ENCODE assay signal across 10 cellular contexts in the genomic region with DNA sequence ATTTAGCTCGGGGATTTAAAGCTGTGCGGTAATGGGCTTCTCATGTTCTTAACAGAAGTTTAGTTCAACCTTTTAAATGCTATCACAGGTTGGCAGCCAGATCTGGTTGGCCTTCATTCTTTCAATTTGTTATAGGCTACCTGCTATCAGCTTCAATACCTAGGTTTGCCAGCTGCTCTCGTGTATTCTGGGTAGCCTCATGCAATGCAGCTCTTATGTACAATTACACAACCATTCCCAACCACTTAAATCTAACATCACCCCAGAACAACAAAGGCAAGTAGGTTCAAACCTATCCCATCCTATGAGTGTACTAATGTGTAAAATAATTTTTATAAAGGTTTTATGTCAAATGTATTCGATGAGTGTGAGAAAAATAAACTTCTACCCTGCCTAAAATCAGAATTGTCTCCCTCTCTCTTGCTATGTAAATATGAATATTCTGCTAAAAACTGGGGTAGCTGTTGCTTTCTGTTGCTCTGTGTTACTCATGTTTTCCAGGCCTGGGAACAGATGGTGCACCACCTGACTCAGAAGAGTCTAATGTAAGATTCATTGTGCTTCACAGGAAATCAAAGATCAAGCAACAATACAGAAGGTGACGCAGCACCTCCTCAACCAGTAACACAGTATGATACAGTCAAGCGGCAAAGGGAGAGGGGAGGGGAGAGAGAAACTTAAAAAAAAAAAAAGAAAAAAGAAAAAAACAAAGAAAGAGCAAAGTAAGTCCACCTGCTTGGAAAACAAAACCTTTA.
DNase-seq lines count a peak whose midpoint lies in the region; ATAC-seq and TF ChIP-seq lines count a peak whose summit lies in the region.
"Had no signal": no experiment of that assay in that cellular context is flagged by ENCODE, and none has a peak within 500 bp of the region (broad histone marks: within the 10 kb centered on the region; RNA-seq: fewer than 3 reads in every experiment).

No MANE protein-coding gene starts in this region.

- no peaks in the 10 kb centered on the region for H3K4me1 ChIP-seq in SK-N-SH (ENCODE audit: control insufficient read depth in 1 of 2, insufficient read depth in 2 of 2, low read depth in 1 of 2, low read length in 1 of 2)

- no peak overlapping the region for H3K27ac Mint-ChIP-seq in T-helper 2 cell treated with Interferon-gamma antibody and Interleukin-4, amounts not matched to agents 5 μg/mL and 100 μg/mL, for 36 hours

- POLR2A ChIA-PET in AG04450 (lab: Yijun Ruan, JAX) = no interaction called here
- POLR2A ChIA-PET in SK-N-SH (lab: Yijun Ruan, JAX) = no interaction called here

- H3K27ac ChIP-seq in AG04450 (ENCODE audit: low read depth, low read length) = no peak overlapping the region
- H3K27ac ChIP-seq in SK-N-SH (ENCODE audit: low read depth in 2 of 2, low read length in 1 of 2) = peak overlapping the region in 1 of 2 experiments; percentile 72; a peak in 2 of 4 replicates
- H3K27ac ChIP-seq: WERI-Rb-1 had no signal

- H3K4me3 Mint-ChIP-seq in T-helper 2 cell treated with Interferon-gamma antibody and Interleukin-4, amounts not matched to agents 5 μg/mL and 100 μg/mL, for 36 hours = no peak overlapping the region

- H3K27me3 ChIP-seq in AG04450 (ENCODE audit: control insufficient read depth, insufficient read depth, low read length) (no peaks in the 10 kb centered on the region), SK-N-SH (ENCODE audit: insufficient read depth) (no peaks in the 10 kb centered on the region)

- no peak for TF ChIP-seq RAD21 in SK-N-SH (IDR thresholded peaks at IDR 0.05; ENCODE audit: low read length)

- TF ChIP-seq CTCF in AG04450 (IDR thresholded peaks at IDR 0.05; ENCODE audit: low read depth, low read length) (no peak), SK-N-SH (IDR thresholded peaks at IDR 0.05) (no peak), fibroblast of villous mesenchyme (IDR thresholded peaks at IDR 0.05; ENCODE audit: insufficient read depth, low read depth, low read length) (no peak)

- WGBS in SK-N-SH (ENCODE audit: low lambda C conversion rate) = 62% methylated on average over 6 of the region's 6 CpGs

- peaks cover 20% of the 10 kb centered on the region for H3K9me3 Mint-ChIP-seq in T-helper 2 cell treated with Interferon-gamma antibody and Interleukin-4, amounts not matched to agents 5 μg/mL and 100 μg/mL, for 36 hours

- no peaks in the 10 kb centered on the region for H3F3A ChIP-seq in SK-N-SH (replicated peaks; ENCODE audit: insufficient read depth)

- peak overlapping the region; percentile 38 for H3K9ac ChIP-seq in SK-N-SH

- no peak overlapping the region for H3K4me2 ChIP-seq in SK-N-SH

- peak in 1 of 2 experiments; percentile 58; a peak in 1 of 4 replicates for TF ChIP-seq EP300 in SK-N-SH (IDR thresholded peaks at IDR 0.05; ENCODE audit: borderline replicate concordance in 1 of 2, low read depth in 1 of 2, low read length in 1 of 2)

- no peaks in the 10 kb centered on the region for H3K79me2 ChIP-seq in SK-N-SH (ENCODE audit: insufficient read depth)

- H3K4me1 Mint-ChIP-seq in T-helper 2 cell treated with Interferon-gamma antibody and Interleukin-4, amounts not matched to agents 5 μg/mL and 100 μg/mL, for 36 hours (ENCODE audit: low read depth) = no peaks in the 10 kb centered on the region

- intact Hi-C loops in left colon (cut with DNase I, micrococcal nuclease) = no loop called here

- no peaks in the 10 kb centered on the region for H4K20me1 ChIP-seq in SK-N-SH (ENCODE audit: insufficient read depth)

- H3K9me2 ChIP-seq in SK-N-SH = no peaks in the 10 kb centered on the region

- H3K36me3 Mint-ChIP-seq in T-helper 2 cell treated with Interferon-gamma antibody and Interleukin-4, amounts not matched to agents 5 μg/mL and 100 μg/mL, for 36 hours (ENCODE audit: low read depth) = no peaks in the 10 kb centered on the region

- H3K9me3 ChIP-seq in AG04450 (ENCODE audit: control insufficient read depth, insufficient read depth, low read length) = no peaks in the 10 kb centered on the region
- no peaks in the 10 kb centered on the region for H3K9me3 ChIP-seq in SK-N-SH

- H3K4me3 ChIP-seq in AG04450 (ENCODE audit: low read depth, low read length) (no peak overlapping the region), SK-N-SH (ENCODE audit: low read depth in 2 of 2, low read length in 1 of 2) (no peak overlapping the region), fibroblast of villous mesenchyme (ENCODE audit: low read depth, low read length) (no peak overlapping the region)

- peak overlapping the region; percentile 63 for H2AFZ ChIP-seq in SK-N-SH (ENCODE audit: low read depth)

- ATAC-seq in left colon = no peak

- H3K36me3 ChIP-seq in SK-N-SH (replicated peaks in 1 of 2; ENCODE audit: control insufficient read depth in 1 of 2, insufficient read depth in 2 of 2, low read length in 1 of 2) = no peaks in the 10 kb centered on the region
- H3K36me3 ChIP-seq: WERI-Rb-1 had no signal

- CTCF ChIA-PET in AG04450 (lab: Charles Lee) (interaction anchor here (0.7 to 1.4 kb wide), 3 partner anchors 58 to 566 kb away, joined by 3 to 6 read pairs (median 4); no protein-coding TSS in a partner anchor), SK-N-SH (lab: Yijun Ruan, JAX) (no interaction called here)

- DNase-seq in AG04450 (ENCODE audit: low read depth, low spot score) (peak; percentile 71), H4 (ENCODE audit: low spot score) (peak; percentile 69), SK-N-SH (no peak), fibroblast of villous mesenchyme (ENCODE audit: low read depth) (peak; percentile 29), left colon (no peak), ecto neural progenitor cell (ENCODE audit: low spot score) (no peak), UCSD-AML1 (lab: John Stamatoyannopoulos, UW; ENCODE audit: unreplicated experiment) (no peak)
- DNase-seq in T-helper 2 cell treated with Interferon-gamma antibody and Interleukin-4, amounts not matched to agents 5 μg/mL and 100 μg/mL, for 36 hours (ENCODE audit: low spot score) = no peak
- DNase-seq: NCI-H187 treated with DMSO at 0.1 percent for 48 hours, WERI-Rb-1 had no signal

- H3K27me3 Mint-ChIP-seq in T-helper 2 cell treated with Interferon-gamma antibody and Interleukin-4, amounts not matched to agents 5 μg/mL and 100 μg/mL, for 36 hours (ENCODE audit: low read depth) = no peaks in the 10 kb centered on the region

TF ChIP-seq in SK-N-SH, 30 proteins besides CTCF, POLR2A, EP300 and RAD21 (continues in another document):
- peak; percentile 92 for TF ChIP-seq TCF12 (IDR thresholded peaks at IDR 0.05)
- peak; percentile 68 for TF ChIP-seq USF1 (IDR thresholded peaks at IDR 0.05; ENCODE audit: borderline replicate concordance, low read depth)
- TF ChIP-seq MEF2A (IDR thresholded peaks at IDR 0.05; ENCODE audit: borderline replicate concordance, low read depth) = no peak
- TF ChIP-seq NRF1 (IDR thresholded peaks at IDR 0.05; ENCODE audit: low read depth, low read length) = no peak
- TF ChIP-seq RXRA (IDR thresholded peaks at IDR 0.05; ENCODE audit: borderline replicate concordance, low read depth) = no peak
- 0 out of 2 replicates have a peak, but pooled peaks have one; percentile 37 for TF ChIP-seq POLR2AphosphoS5 (IDR thresholded peaks at IDR 0.05; ENCODE audit: low read depth, low read length)
- TF ChIP-seq RFX5 (IDR thresholded peaks at IDR 0.05; ENCODE audit: low read length) = no peak
- TF ChIP-seq SMC3 (IDR thresholded peaks at IDR 0.05; ENCODE audit: low read depth, low read length) = no peak
- TF ChIP-seq FOXJ3 (CRISPR knock-in tag; IDR thresholded peaks at IDR 0.05) = no peak
- no peak for TF ChIP-seq MXI1 (IDR thresholded peaks at IDR 0.05; ENCODE audit: low read depth, low read length)
- TF ChIP-seq, protein P1, sequence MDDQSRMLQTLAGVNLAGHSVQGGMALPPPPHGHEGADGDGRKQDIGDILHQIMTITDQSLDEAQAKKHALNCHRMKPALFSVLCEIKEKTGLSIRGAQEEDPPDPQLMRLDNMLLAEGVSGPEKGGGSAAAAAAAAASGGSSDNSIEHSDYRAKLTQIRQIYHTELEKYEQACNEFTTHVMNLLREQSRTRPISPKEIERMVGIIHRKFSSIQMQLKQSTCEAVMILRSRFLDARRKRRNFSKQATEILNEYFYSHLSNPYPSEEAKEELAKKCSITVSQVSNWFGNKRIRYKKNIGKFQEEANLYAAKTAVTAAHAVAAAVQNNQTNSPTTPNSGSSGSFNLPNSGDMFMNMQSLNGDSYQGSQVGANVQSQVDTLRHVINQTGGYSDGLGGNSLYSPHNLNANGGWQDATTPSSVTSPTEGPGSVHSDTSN (IDR thresholded peaks at IDR 0.05) = 0 out of 2 replicates have a peak, but pooled peaks have one; percentile 45
- TF ChIP-seq, protein P2, sequence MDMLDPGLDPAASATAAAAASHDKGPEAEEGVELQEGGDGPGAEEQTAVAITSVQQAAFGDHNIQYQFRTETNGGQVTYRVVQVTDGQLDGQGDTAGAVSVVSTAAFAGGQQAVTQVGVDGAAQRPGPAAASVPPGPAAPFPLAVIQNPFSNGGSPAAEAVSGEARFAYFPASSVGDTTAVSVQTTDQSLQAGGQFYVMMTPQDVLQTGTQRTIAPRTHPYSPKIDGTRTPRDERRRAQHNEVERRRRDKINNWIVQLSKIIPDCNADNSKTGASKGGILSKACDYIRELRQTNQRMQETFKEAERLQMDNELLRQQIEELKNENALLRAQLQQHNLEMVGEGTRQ (IDR thresholded peaks at IDR 0.05; ENCODE audit: borderline replicate concordance, low read depth, low read length) = peak; percentile 34; the same call in 1 of the 2 replicates
- peak; percentile 53; the same call in 1 of the 2 replicates for TF ChIP-seq JUND (IDR thresholded peaks at IDR 0.05)
- no peak for TF ChIP-seq SIN3A (IDR thresholded peaks at IDR 0.05; ENCODE audit: borderline replicate concordance, low read depth, low read length)
- no peak for TF ChIP-seq GATA2 (CRISPR knock-in tag; IDR thresholded peaks at IDR 0.05)
- no peak for TF ChIP-seq FOXM1 (IDR thresholded peaks at IDR 0.05; ENCODE audit: low read depth)
- peak; percentile 50 for TF ChIP-seq MAX (IDR thresholded peaks at IDR 0.05; ENCODE audit: low read depth)
- no peak for TF ChIP-seq RCOR1 (IDR thresholded peaks at IDR 0.05; ENCODE audit: low read length)
- no peak for TF ChIP-seq EZH2phosphoT487 (IDR thresholded peaks at IDR 0.05; ENCODE audit: borderline replicate concordance, low read depth)
- peak; percentile 71; the same call in 1 of the 2 replicates for TF ChIP-seq FOSL2 (IDR thresholded peaks at IDR 0.05; ENCODE audit: borderline replicate concordance, low read depth)
- no peak for TF ChIP-seq ELF1 (IDR thresholded peaks at IDR 0.05)

Comparison
In these comparisons a context has a peak if more than half of its experiments do, and no peak if none do; other contexts are left out.
1. DNase-seq: peak in AG04450 (single experiment), H4 (single experiment) and fibroblast of villous mesenchyme (single experiment); none in SK-N-SH (single experiment), T-helper 2 cell treated with Interferon-gamma antibody and Interleukin-4, amounts not matched to agents 5 μg/mL and 100 μg/mL, for 36 hours (single experiment), left colon (0 of 2), ecto neural progenitor cell (single experiment) and UCSD-AML1 (single experiment).